ENCODE assay signal across 17 cellular contexts in genomic region chr12:45974171-45974719, GRCh38. TPM values are rescaled to one million over a fixed set of nuclear protein-coding genes. Genes with fewer than 3 reads are reported as not detected.
DNase-seq lines count a peak whose midpoint lies in the region; ATAC-seq and TF ChIP-seq lines count a peak whose summit lies in the region.
"Had no signal": no experiment of that assay in that cellular context is flagged by ENCODE, and none has a peak within 500 bp of the region (broad histone marks: within the 10 kb centered on the region; RNA-seq: fewer than 3 reads in every experiment).

No MANE protein-coding gene starts in this region.

- no peak for DNase-seq in natural killer cell
- DNase-seq in natural killer cell treated with Interleukin-12 subunit alpha and Interleukin-12 subunit beta and Interleukin-15 and Interleukin-18, amount 100 ng/mL, for 72 hours (ENCODE audit: low spot score): no peak
- DNase-seq in OCI-M1 (lab: John Stamatoyannopoulos, UW): peak; percentile 17
- DNase-seq in memory B cell (ENCODE audit: low spot score in 2 of 2): no peak
- DNase-seq in ACHN: no peak
- no peak for DNase-seq in putamen (ENCODE audit: low spot score)
- no peak for DNase-seq in activated CD4-positive, alpha-beta T cell treated with anti-CD3 and anti-CD28 coated beads for 36 hours
- DNase-seq: activated naive CD4-positive, alpha-beta T cell treated with Interleukin-2 at 50 U/mL for 16 hours; CD4-positive, alpha-beta memory T cell; DMS53; effector memory CD8-positive, alpha-beta T cell; midbrain; MM.1S; NCI-H2171; NCI-H526; stimulated activated CD4-positive, alpha-beta T cell treated with anti-CD3 and anti-CD28 coated beads, Interleukin-12 subunit alpha, Interleukin-12 subunit beta, amount 100 ng/mL, for 4 hours had no signal

- intact Hi-C loops in natural killer cell (cut with micrococcal nuclease): no loop called here
- intact Hi-C loops in activated CD4-positive, alpha-beta T cell treated with anti-CD3 and anti-CD28 coated beads for 36 hours (cut with DNase I, micrococcal nuclease): no loop called here

- H3K9me3 Mint-ChIP-seq in natural killer cell (no peaks in the 10 kb centered on the region), memory B cell (peaks cover 1% of the 10 kb centered on the region)
- H3K9me3 Mint-ChIP-seq in natural killer cell treated with Interleukin-12 subunit alpha and Interleukin-12 subunit beta and Interleukin-15 and Interleukin-18, amount 100 ng/mL, for 72 hours: no peaks in the 10 kb centered on the region
- no peaks in the 10 kb centered on the region for H3K9me3 Mint-ChIP-seq in activated CD4-positive, alpha-beta T cell treated with anti-CD3 and anti-CD28 coated beads for 36 hours (ENCODE audit: low read depth)

- H3K4me1 Mint-ChIP-seq in natural killer cell: peaks cover 79 to 86% of the 10 kb centered on the region in 2 donors
- peaks cover 65 to 74% of the 10 kb centered on the region in 2 donors for H3K4me1 Mint-ChIP-seq in natural killer cell treated with Interleukin-12 subunit alpha and Interleukin-12 subunit beta and Interleukin-15 and Interleukin-18, amount 100 ng/mL, for 72 hours (ENCODE audit: low read depth in 2 of 2)
- peaks cover 49% of the 10 kb centered on the region for H3K4me1 Mint-ChIP-seq in memory B cell
- peaks cover 81% of the 10 kb centered on the region for H3K4me1 Mint-ChIP-seq in activated CD4-positive, alpha-beta T cell treated with anti-CD3 and anti-CD28 coated beads for 36 hours

- POLR2A ChIA-PET in activated CD4-positive, alpha-beta T cell treated with anti-CD3 and anti-CD28 coated beads for 36 hours (lab: Charles Lee): no interaction called here

- H3K27me3 Mint-ChIP-seq in natural killer cell (ENCODE audit: low read depth in 2 of 2) (no peaks in the 10 kb centered on the region), memory B cell (no peaks in the 10 kb centered on the region)
- no peaks in the 10 kb centered on the region for H3K27me3 Mint-ChIP-seq in natural killer cell treated with Interleukin-12 subunit alpha and Interleukin-12 subunit beta and Interleukin-15 and Interleukin-18, amount 100 ng/mL, for 72 hours
- no peaks in the 10 kb centered on the region for H3K27me3 Mint-ChIP-seq in activated CD4-positive, alpha-beta T cell treated with anti-CD3 and anti-CD28 coated beads for 36 hours
- H3K27me3 Mint-ChIP-seq: CD4-positive, alpha-beta memory T cell; effector memory CD8-positive, alpha-beta T cell; progenitor cell of endocrine pancreas had no signal

- in situ Hi-C loops in ACHN (cut with HindIII; ENCODE audit: low pct_ligation_motif_present, low pct_unique_long_range_greater_than_20kb, low sequenced_read_pairs): no loop called here

- TF ChIP-seq CTCF in natural killer cell (IDR thresholded peaks at IDR 0.05): no peak

- H3K36me3 Mint-ChIP-seq in natural killer cell (no peaks in the 10 kb centered on the region), memory B cell (peaks cover 28% of the 10 kb centered on the region)
- peaks cover 7% of the 10 kb centered on the region for H3K36me3 Mint-ChIP-seq in natural killer cell treated with Interleukin-12 subunit alpha and Interleukin-12 subunit beta and Interleukin-15 and Interleukin-18, amount 100 ng/mL, for 72 hours
- H3K36me3 Mint-ChIP-seq in activated CD4-positive, alpha-beta T cell treated with anti-CD3 and anti-CD28 coated beads for 36 hours (ENCODE audit: low read depth): peaks cover 45% of the 10 kb centered on the region

- H3K4me3 Mint-ChIP-seq in natural killer cell: no peak overlapping the region
- H3K4me3 Mint-ChIP-seq in natural killer cell treated with Interleukin-12 subunit alpha and Interleukin-12 subunit beta and Interleukin-15 and Interleukin-18, amount 100 ng/mL, for 72 hours: no peak overlapping the region
- H3K4me3 Mint-ChIP-seq in memory B cell: no peak overlapping the region
- H3K4me3 Mint-ChIP-seq in activated CD4-positive, alpha-beta T cell treated with anti-CD3 and anti-CD28 coated beads for 36 hours: no peak overlapping the region

- CTCF ChIA-PET in activated CD4-positive, alpha-beta T cell treated with anti-CD3 and anti-CD28 coated beads for 36 hours (lab: Charles Lee): interaction anchor here (1.6 kb wide), 1 partner anchor 133 kb away, joined by 3 read pairs; no protein-coding TSS in a partner anchor

- H3K27ac Mint-ChIP-seq in natural killer cell (peak overlapping the region; percentile 46 to 65), memory B cell (peak overlapping the region; percentile 85)
- H3K27ac Mint-ChIP-seq in natural killer cell treated with Interleukin-12 subunit alpha and Interleukin-12 subunit beta and Interleukin-15 and Interleukin-18, amount 100 ng/mL, for 72 hours: no peak overlapping the region
- H3K27ac Mint-ChIP-seq in activated CD4-positive, alpha-beta T cell treated with anti-CD3 and anti-CD28 coated beads for 36 hours: no peak overlapping the region

- ATAC-seq in natural killer cell (no peak), memory B cell (ENCODE audit: low read depth) (no peak)
- no peak for ATAC-seq in natural killer cell treated with Interleukin-12 subunit alpha and Interleukin-12 subunit beta and Interleukin-15 and Interleukin-18, amount 100 ng/mL, for 72 hours
- no peak for ATAC-seq in activated CD4-positive, alpha-beta T cell treated with anti-CD3 and anti-CD28 coated beads for 36 hours
- ATAC-seq: effector memory CD8-positive, alpha-beta T cell had no signal

RNA-seq across cellular contexts. Expression of gene SCAF11, which starts 16.1 kb away (rescaled TPM):
- 100 to 1,000 TPM; 208 to 232 (median 220) TPM for total RNA-seq in natural killer cell
- total RNA-seq in natural killer cell treated with Interleukin-12 subunit alpha and Interleukin-12 subunit beta and Interleukin-15 and Interleukin-18, amount 100 ng/mL, for 72 hours: 100 to 1,000 TPM; 106 to 117 TPM
- 100 to 1,000 TPM; 132 to 145 TPM for total RNA-seq in activated CD4-positive, alpha-beta T cell treated with anti-CD3 and anti-CD28 coated beads for 36 hours

Comparison
In these comparisons a context has a peak if more than half of its experiments do, and no peak if none do; other contexts are left out.
1. H3K27ac Mint-ChIP-seq: peak in natural killer cell (2 of 2) and memory B cell (single experiment); none in natural killer cell treated with Interleukin-12 subunit alpha and Interleukin-12 subunit beta and Interleukin-15 and Interleukin-18, amount 100 ng/mL, for 72 hours (0 of 2) and activated CD4-positive, alpha-beta T cell treated with anti-CD3 and anti-CD28 coated beads for 36 hours (single experiment).